ENCODE assay signal across 1 cellular context in genomic region chr2:84473181-84473580, GRCh38. TPM values are rescaled to one million over a fixed set of nuclear protein-coding genes. Genes with fewer than 3 reads are reported as not detected.
"Had no signal": no experiment of that assay in that cellular context is flagged by ENCODE, and none has a peak within 500 bp of the region (broad histone marks: within the 10 kb centered on the region; RNA-seq: fewer than 3 reads in every experiment).

No MANE protein-coding gene starts in this region.

RNA-seq across cellular contexts. Expression of gene DNAH6, which starts 43.1 kb away (rescaled TPM):
- total RNA-seq: glomerular endothelial cell had no signal
